ENCODE assay signal across 14 cellular contexts in the genomic region with DNA sequence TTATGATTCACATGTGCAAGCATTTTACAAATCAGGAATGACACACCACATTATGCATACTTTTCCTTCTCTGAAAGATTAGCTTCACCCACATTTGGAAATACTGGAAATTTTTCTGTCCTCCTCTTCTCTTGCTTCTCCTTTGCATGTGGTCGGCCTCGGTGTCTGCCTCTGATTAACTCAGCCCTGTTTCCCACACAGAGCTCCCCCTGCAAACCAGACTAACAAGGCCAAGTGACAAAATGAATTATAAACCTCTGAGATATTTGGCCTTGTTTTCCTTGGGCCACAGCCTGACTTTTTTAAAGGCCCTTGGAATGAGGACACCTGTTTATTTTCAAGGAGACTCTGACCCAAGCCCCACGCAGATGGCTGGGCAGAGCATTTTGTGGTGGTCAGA. TPM values are rescaled to one million over a fixed set of nuclear protein-coding genes. Genes with fewer than 3 reads are reported as not detected.
A peak's percentile ranks its signal among the peaks of the same experiment; 100 is the strongest.
DNase-seq lines count a peak whose midpoint lies in the region; ATAC-seq, FAIRE-seq and TF ChIP-seq lines count a peak whose summit lies in the region.
"Had no signal": no experiment of that assay in that cellular context is flagged by ENCODE, and none has a peak within 500 bp of the region (broad histone marks: within the 10 kb centered on the region; RNA-seq: fewer than 3 reads in every experiment).

No MANE protein-coding gene starts in this region.

- WGBS in H1 (ENCODE audit: extremely low coverage in 1 of 2, insufficient coverage in 1 of 2, insufficient read length in 1 of 2, insufficient replicate concordance in 2 of 2, low coverage in 1 of 2, low lambda C conversion rate in 2 of 2, missing lambda C conversion rate in 1 of 2), 2 experiments, result 93% methylated on average over 3 of the region's 3 CpGs; no CpG with 5 or more reads in 1 of the 2 experiments

- no peak overlapping the region for H3K56ac ChIP-seq in H1 (replicated peaks; ENCODE audit: insufficient read length, low read depth, low read length)

- FAIRE-seq in H1 (lab: Jason Lieb, UNC), result no peak

- no peak overlapping the region for H2BK15ac ChIP-seq in H1 (ENCODE audit: low read length)

- H3K23me2 ChIP-seq in H1 (ENCODE audit: low read depth, low read length), result no peaks in the 10 kb centered on the region; the same call in 1 of the 2 replicates

- POLR2A ChIA-PET in H1 (lab: Charles Lee; ENCODE audit: partially characterized antibody) (no interaction called here), OCI-LY7 (lab: Charles Lee) (interaction anchor here (1.9 kb wide), 1 partner anchor 41 kb away, joined by 4 read pairs; no protein-coding TSS in a partner anchor)

- H3K4me3 ChIP-seq in H1 (ENCODE audit: extremely low read depth in 1 of 4, insufficient read depth in 2 of 4, low read depth in 3 of 4, low read length in 4 of 4) (no peak overlapping the region), OCI-LY7 (ENCODE audit: low read depth, low read length, poor library complexity, severe bottlenecking) (no peak overlapping the region)
- H3K4me3 ChIP-seq: left ventricle myocardium inferior had no signal

- CTCF ChIA-PET in H1 (lab: Charles Lee; ENCODE audit: partially characterized antibody) (interaction anchor here (0.6 to 9.7 kb wide), 11 partner anchors 18 to 786 kb away, joined by 3 to 102 read pairs (median 5); a partner anchor contains a TSS), OCI-LY7 (lab: Charles Lee; ENCODE audit: unreplicated experiment) (no interaction called here)

- no peak overlapping the region for H3K23ac ChIP-seq in H1 (ENCODE audit: insufficient read length)

- no peak overlapping the region for H3K18ac ChIP-seq in H1 (ENCODE audit: extremely low read depth, low read length)

- no peaks in the 10 kb centered on the region for H3K36me3 ChIP-seq in H1 (ENCODE audit: control insufficient read depth in 2 of 4, insufficient read depth in 4 of 4, low read length in 3 of 4)
- no peaks in the 10 kb centered on the region for H3K36me3 ChIP-seq in OCI-LY7 (ENCODE audit: insufficient read depth, low read length)
- H3K36me3 ChIP-seq: left ventricle myocardium inferior had no signal

- H4K8ac ChIP-seq in H1 (ENCODE audit: extremely low read depth, insufficient read depth, low read length), result no peak overlapping the region

- no peaks in the 10 kb centered on the region for H3K79me1 ChIP-seq in H1 (ENCODE audit: low read depth, low read length)

- TF ChIP-seq CTCF in H1 (IDR thresholded peaks at IDR 0.05; ENCODE audit: control extremely low read depth in 1 of 3, insufficient read depth in 1 of 3, low read depth in 1 of 3, low read length in 3 of 3) (no peak), OCI-LY7 (conservative IDR thresholded peaks at IDR 0.05; ENCODE audit: low read length) (no peak)

- no peak overlapping the region for H2BK20ac ChIP-seq in H1 (ENCODE audit: low read length)

- no peak for TF ChIP-seq RAD21 in H1 (IDR thresholded peaks at IDR 0.05 in 1 of 2, conservative IDR thresholded peaks at IDR 0.05 in 1 of 2; ENCODE audit: low read depth in 2 of 2, low read length in 2 of 2)

- no peak for ATAC-seq in HG02870 (IDR thresholded peaks at IDR 0.05; ENCODE audit: unreplicated experiment)
- ATAC-seq: activated T-helper 17 cell treated with anti-CD3 and anti-CD28 coated beads, Interleukin-2, amount 50 U/mL, for 72 hours had no signal

- H2BK5ac ChIP-seq in H1 (ENCODE audit: low read depth, low read length), result no peak overlapping the region

- TF ChIP-seq POLR2A in H1 (IDR thresholded peaks at IDR 0.05; ENCODE audit: control extremely low read depth in 1 of 2, low read depth in 2 of 2, low read length in 2 of 2), result no peak

- H3K27me3 ChIP-seq in H1 (replicated peaks in 1 of 4; ENCODE audit: control insufficient read depth in 3 of 4, extremely low read depth in 1 of 4, insufficient read depth in 3 of 4, low read length in 3 of 4), result no peaks in the 10 kb centered on the region

- no peak overlapping the region for H3K4ac ChIP-seq in H1 (replicated peaks; ENCODE audit: insufficient read length, low read depth, low read length)

- H3K9me3 ChIP-seq in H1 (ENCODE audit: insufficient read depth in 2 of 2, low read depth in 1 of 2, low read length in 1 of 2) (peaks cover 0 to 6% of the 10 kb centered on the region in 2 experiments; a peak in 1 of 4 replicates), OCI-LY7 (ENCODE audit: low read length) (no peaks in the 10 kb centered on the region; the same call in 1 of the 2 replicates)
- H3K9me3 ChIP-seq: Caco-2, left ventricle myocardium inferior had no signal

- peak overlapping the region; percentile 17; the same call in 1 of the 2 replicates for H2BK12ac ChIP-seq in H1 (ENCODE audit: low read depth, low read length)

- H3K9me2 ChIP-seq in OCI-LY7 (ENCODE audit: insufficient read depth, low read length), result no peaks in the 10 kb centered on the region; the same call in 1 of the 2 replicates

- H2AFZ ChIP-seq in H1 (ENCODE audit: low read length) (no peak overlapping the region), OCI-LY7 (ENCODE audit: low read length) (no peak overlapping the region)

- no peak overlapping the region for H3K9ac ChIP-seq in H1 (replicated peaks in 1 of 4; ENCODE audit: extremely low read depth in 1 of 4, low read depth in 3 of 4, low read length in 3 of 4)

- H4K20me1 ChIP-seq in H1 (replicated peaks in 1 of 2; ENCODE audit: control insufficient read depth in 1 of 2, insufficient read depth in 2 of 2, low read length in 2 of 2) (no peaks in the 10 kb centered on the region), OCI-LY7 (ENCODE audit: insufficient read depth, low read length) (no peaks in the 10 kb centered on the region)

- H3K27ac ChIP-seq in H1 (ENCODE audit: low read depth, low read length), result no peak overlapping the region
- no peak overlapping the region for H3K27ac ChIP-seq in OCI-LY7 (ENCODE audit: low read depth, low read length, poor library complexity, severe bottlenecking)
- H3K27ac ChIP-seq: left ventricle myocardium inferior had no signal

- TF ChIP-seq EP300 in H1 (IDR thresholded peaks at IDR 0.05; ENCODE audit: borderline replicate concordance in 1 of 2, low read depth in 2 of 2, low read length in 2 of 2), result no peak

- no peak overlapping the region for H3K14ac ChIP-seq in H1 (ENCODE audit: insufficient read length)

- H4K5ac ChIP-seq in H1 (ENCODE audit: insufficient read length, low read depth, low read length), result no peak overlapping the region

- H2AK5ac ChIP-seq in H1 (ENCODE audit: low read depth, low read length), result no peak overlapping the region

- H3K4me1 ChIP-seq in H1 (replicated peaks in 1 of 4; ENCODE audit: control insufficient read depth in 3 of 4, insufficient read depth in 4 of 4, low read length in 3 of 4) (no peaks in the 10 kb centered on the region), OCI-LY7 (ENCODE audit: insufficient read depth, low read length, poor library complexity, severe bottlenecking) (peaks cover 6% of the 10 kb centered on the region)

- intact Hi-C loops in OCI-LY7 (cut with micrococcal nuclease; ENCODE audit: unreplicated experiment), result loop anchor here (5.0 to 10.0 kb wide), 2 partner anchors 563 to 990 kb away; partner anchors contain the start of gene REV3L

- H2BK120ac ChIP-seq in H1 (replicated peaks; ENCODE audit: low read depth, low read length), result no peak overlapping the region

- H3K79me2 ChIP-seq in H1 (ENCODE audit: control insufficient read depth in 1 of 2, insufficient read depth in 2 of 2, low read length in 2 of 2) (no peaks in the 10 kb centered on the region), OCI-LY7 (ENCODE audit: insufficient read depth, low read depth, low read length) (no peaks in the 10 kb centered on the region)

- DNase-seq in AG20443 (ENCODE audit: low spot score), result peak; percentile 90
- peak; percentile 90 for DNase-seq in M059J (ENCODE audit: low read depth)
- no peak for DNase-seq in H1 (ENCODE audit: low read depth in 1 of 2, low spot score in 2 of 2)
- peak; percentile 86 for DNase-seq in non-pigmented ciliary epithelial cell (ENCODE audit: low read depth)
- DNase-seq in OCI-LY7 (ENCODE audit: low spot score), result no peak
- DNase-seq in NCI-H187 treated with DMSO at 0.1 percent for 48 hours (lab: John Stamatoyannopoulos, UW), result no peak
- no peak for DNase-seq in NK-92 (lab: John Stamatoyannopoulos, UW; ENCODE audit: unreplicated experiment)
- DNase-seq: Caco-2, cortex of kidney, left ventricle myocardium inferior, NCI-H2081 treated with DMSO at 0.1 percent for 48 hours had no signal

- BruUV-seq in OCI-LY7 (replicated peaks; lab: Mats Ljungman, UMichigan), result no TSS peak

- no peak overlapping the region for H4K91ac ChIP-seq in H1 (replicated peaks; ENCODE audit: insufficient read length, low read length)

- no peak overlapping the region for H3K4me2 ChIP-seq in H1 (ENCODE audit: insufficient read depth in 1 of 2, low read depth in 2 of 2, low read length in 2 of 2)
- no peak overlapping the region for H3K4me2 ChIP-seq in OCI-LY7 (ENCODE audit: low read length)

RNA-seq across cellular contexts. Expression of gene CCN6, which starts 9.0 kb away (rescaled TPM):
- total RNA-seq in M059J (2014; rRNA removed; shearing (Covaris generic)), result not detected in 2 replicates
- total RNA-seq in H1 (2021; fragmentation: NEBNext Ultra II Directional; extraction: Animal tissue kit (Norgen Biotek cat#: 25700)), result not detected in 2 replicates
- not detected in 2 replicates for polyA plus RNA-seq in H1 (2011; rRNA removed)
- not detected for polyA plus RNA-seq in H1 (2011; cell fraction: cytosol; rRNA removed)
- polyA plus RNA-seq in H1 (2011; cell fraction: nucleus; rRNA removed), result not detected
- polyA plus RNA-seq in H1 (2012, experiment 1 of 2), result not detected in 4 replicates
- polyA plus RNA-seq in H1 (2012, experiment 2 of 2), result not detected
- polyA plus RNA-seq in H1 (2013, experiment 1 of 2), result not detected
- not detected for polyA plus RNA-seq in H1 (2013, experiment 2 of 2)
- not detected in 2 replicates for polyA minus RNA-seq in H1 (2011; rRNA and poly(A)+ RNA removed)
- polyA minus RNA-seq in H1 (2011; cell fraction: cytosol; rRNA and poly(A)+ RNA removed), result not detected
- not detected for polyA minus RNA-seq in H1 (2011; cell fraction: nucleus; rRNA and poly(A)+ RNA removed)
- not detected in 2 replicates for total RNA-seq in OCI-LY7 (2014; rRNA removed; shearing (Covaris generic))
- total RNA-seq in OCI-LY7 (2022), result not detected in 2 replicates
- total RNA-seq: Caco-2, glomerular endothelial cell, left ventricle myocardium inferior had no signal

RNA-seq across cellular contexts. Expression of gene TUBE1, which starts 42.4 kb away (rescaled TPM):
- total RNA-seq in M059J (2014; rRNA removed; shearing (Covaris generic)), result 22.7 and 29.8 TPM in 2 replicates
- 14.8 and 15.9 TPM in 2 replicates for total RNA-seq in H1 (2021; fragmentation: NEBNext Ultra II Directional; extraction: Animal tissue kit (Norgen Biotek cat#: 25700))
- polyA plus RNA-seq in H1 (2011; rRNA removed), result 5.5 and 8.0 TPM in 2 replicates
- polyA plus RNA-seq in H1 (2011; cell fraction: cytosol; rRNA removed), result 9.9 TPM
- polyA plus RNA-seq in H1 (2011; cell fraction: nucleus; rRNA removed), result 8.8 TPM
- polyA plus RNA-seq in H1 (2012, experiment 1 of 2), result 6.9 to 16.7 TPM (median 8.0 TPM) in 4 replicates
- 2.2 TPM for polyA plus RNA-seq in H1 (2012, experiment 2 of 2)
- polyA plus RNA-seq in H1 (2013, experiment 1 of 2), result 14.9 TPM
- polyA plus RNA-seq in H1 (2013, experiment 2 of 2), result 13.5 TPM
- 8.5 and 8.8 TPM in 2 replicates for polyA minus RNA-seq in H1 (2011; rRNA and poly(A)+ RNA removed)
- polyA minus RNA-seq in H1 (2011; cell fraction: cytosol; rRNA and poly(A)+ RNA removed), result 8.0 TPM
- polyA minus RNA-seq in H1 (2011; cell fraction: nucleus; rRNA and poly(A)+ RNA removed), result 29.1 TPM
- 27.9 and 35.6 TPM in 2 replicates for total RNA-seq in OCI-LY7 (2014; rRNA removed; shearing (Covaris generic))
- 32.6 and 35.7 TPM in 2 replicates for total RNA-seq in OCI-LY7 (2022)

RNA-seq across cellular contexts. Expression of gene FAM229B, which starts 42.5 kb away (rescaled TPM):
- 31.3 and 34.2 TPM in 2 replicates for total RNA-seq in M059J (2014; rRNA removed; shearing (Covaris generic))
- total RNA-seq in H1 (2021; fragmentation: NEBNext Ultra II Directional; extraction: Animal tissue kit (Norgen Biotek cat#: 25700)), result 10.0 and 10.5 TPM in 2 replicates
- polyA plus RNA-seq in H1 (2011; rRNA removed), result 5.8 and 10.4 TPM in 2 replicates
- 7.5 TPM for polyA plus RNA-seq in H1 (2011; cell fraction: cytosol; rRNA removed)
- 5.8 TPM for polyA plus RNA-seq in H1 (2011; cell fraction: nucleus; rRNA removed)
- polyA plus RNA-seq in H1 (2012, experiment 1 of 2), result 12.3 to 14.3 TPM (median 12.8 TPM) in 4 replicates
- 25.4 TPM for polyA plus RNA-seq in H1 (2012, experiment 2 of 2)
- 28.3 TPM for polyA plus RNA-seq in H1 (2013, experiment 1 of 2)
- 25.1 TPM for polyA plus RNA-seq in H1 (2013, experiment 2 of 2)
- polyA minus RNA-seq in H1 (2011; rRNA and poly(A)+ RNA removed), result 3.6 and 5.0 TPM in 2 replicates
- 2.1 TPM for polyA minus RNA-seq in H1 (2011; cell fraction: cytosol; rRNA and poly(A)+ RNA removed)
- 1.9 TPM for polyA minus RNA-seq in H1 (2011; cell fraction: nucleus; rRNA and poly(A)+ RNA removed)
- total RNA-seq in OCI-LY7 (2014; rRNA removed; shearing (Covaris generic)), result 3.7 and 14.9 TPM in 2 replicates
- 6.2 and 8.2 TPM in 2 replicates for total RNA-seq in OCI-LY7 (2022)

Comparison
In these comparisons a context has a peak if more than half of its experiments do, and no peak if none do; other contexts are left out.
1. DNase-seq: peak in AG20443 (single experiment), M059J (single experiment) and non-pigmented ciliary epithelial cell (single experiment); none in H1 (0 of 2), OCI-LY7 (single experiment), NCI-H187 treated with DMSO at 0.1 percent for 48 hours (single experiment) and NK-92 (single experiment).